25 cellular contexts compared by ENCODE assay signal in the genomic region with DNA sequence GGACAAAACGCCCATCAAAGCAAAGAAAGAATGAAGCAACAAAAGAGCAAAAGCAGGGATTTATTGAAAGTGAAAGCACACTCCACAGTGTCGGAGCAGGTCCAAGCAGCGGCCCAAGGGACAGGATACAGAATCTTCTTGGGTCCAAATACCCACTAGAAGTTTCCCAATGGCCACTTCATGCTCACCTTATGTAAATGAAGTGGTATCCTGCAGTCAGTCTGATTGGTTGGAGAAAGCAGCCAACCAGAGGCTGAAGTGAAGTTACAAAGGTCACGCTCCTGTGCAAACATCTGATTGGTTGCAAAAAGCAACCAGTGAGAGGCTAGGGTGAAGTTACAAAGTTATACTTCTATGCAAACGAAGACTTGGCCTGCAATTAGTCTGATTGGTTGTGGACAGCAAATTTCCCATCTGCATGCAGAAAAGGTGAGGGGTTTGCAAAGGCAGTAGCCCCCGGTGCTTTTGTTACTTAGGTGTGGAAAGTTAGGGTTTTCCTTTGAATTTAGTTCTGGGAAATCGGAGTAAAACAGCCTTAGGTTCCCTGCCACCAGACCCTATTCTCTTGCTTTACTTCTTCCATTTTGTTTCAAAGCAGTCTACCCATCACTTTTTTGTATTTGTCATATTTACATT.
"Had no signal": no experiment of that assay in that cellular context is flagged by ENCODE, and none has a peak within 500 bp of the region (broad histone marks: within the 10 kb centered on the region; RNA-seq: fewer than 3 reads in every experiment).

No MANE protein-coding gene starts in this region.

- H3K27me3 Mint-ChIP-seq: activated CD4-positive, alpha-beta memory T cell treated with anti-CD3 and anti-CD28 coated beads for 36 hours; natural killer cell treated with Interleukin-12 subunit alpha and Interleukin-12 subunit beta and Interleukin-15 and Interleukin-18, amount 100 ng/mL, for 72 hours; stimulated activated memory B cell treated with anti-CD40 and anti-IgM and Interleukin-4, amounts not matched to agents 10 μg/mL and 1 μg/mL and 100 μg/mL, for 72 hours; T-helper 17 cell had no signal

- H3K36me3 Mint-ChIP-seq: activated CD4-positive, alpha-beta memory T cell treated with anti-CD3 and anti-CD28 coated beads for 36 hours; natural killer cell treated with Interleukin-12 subunit alpha and Interleukin-12 subunit beta and Interleukin-15 and Interleukin-18, amount 100 ng/mL, for 72 hours had no signal

- H3K4me1 Mint-ChIP-seq: activated CD4-positive, alpha-beta T cell treated with anti-CD3 and anti-CD28 coated beads, Interleukin-2, amount 10 ng/mL, durations not matched to agents 24 days and 14 days; stimulated activated memory B cell treated with anti-CD40 and anti-IgM and Interleukin-4, amounts not matched to agents 10 μg/mL and 1 μg/mL and 100 μg/mL, for 72 hours had no signal

- H3K4me3 Mint-ChIP-seq: activated CD4-positive, alpha-beta memory T cell treated with anti-CD3 and anti-CD28 coated beads for 36 hours; activated CD4-positive, alpha-beta T cell treated with anti-CD3 and anti-CD28 coated beads, Interleukin-2, amount 10 ng/mL, durations not matched to agents 24 days and 14 days; natural killer cell treated with Interleukin-12 subunit alpha and Interleukin-12 subunit beta and Interleukin-15 and Interleukin-18, amount 100 ng/mL, for 72 hours; stimulated activated memory B cell treated with anti-CD40 and anti-IgM and Interleukin-4, amounts not matched to agents 10 μg/mL and 1 μg/mL and 100 μg/mL, for 72 hours; T-helper 17 cell had no signal

- H3K4me2 ChIP-seq: smooth muscle cell had no signal

- H3K9me3 Mint-ChIP-seq: activated CD4-positive, alpha-beta memory T cell treated with anti-CD3 and anti-CD28 coated beads for 36 hours; activated CD4-positive, alpha-beta T cell treated with anti-CD3 and anti-CD28 coated beads, Interleukin-2, amount 10 ng/mL, durations not matched to agents 24 days and 14 days; natural killer cell treated with Interleukin-12 subunit alpha and Interleukin-12 subunit beta and Interleukin-15 and Interleukin-18, amount 100 ng/mL, for 72 hours; stimulated activated memory B cell treated with anti-CD40 and anti-IgM and Interleukin-4, amounts not matched to agents 10 μg/mL and 1 μg/mL and 100 μg/mL, for 72 hours had no signal

- H3K27ac ChIP-seq: body of pancreas, heart right ventricle, sigmoid colon, upper lobe of right lung had no signal

- H3K4me1 ChIP-seq: body of pancreas, upper lobe of right lung had no signal

- DNase-seq: activated CD4-positive, alpha-beta memory T cell treated with anti-CD3 and anti-CD28 coated beads for 36 hours; activated CD4-positive, alpha-beta T cell treated with anti-CD3 and anti-CD28 coated beads, Interleukin-2, amount 10 ng/mL, durations not matched to agents 24 days and 14 days; activated CD4-positive, CD25-positive, alpha-beta regulatory T cell treated with anti-CD3 and anti-CD28 coated beads, Interleukin-2, amount 50 U/mL, for 72 hours; activated CD8-positive, alpha-beta memory T cell treated with anti-CD3 and anti-CD28 coated beads, Interleukin-2, amount 50 U/mL, for 4 hours; activated gamma-delta T cell; activated naive CD4-positive, alpha-beta T cell treated with anti-CD3 and anti-CD28 coated beads, Interleukin-2, amount 50 U/mL, for 16 hours; activated T-cell treated with anti-CD3 and anti-CD28 coated beads, Interleukin-2, amount 50 U/mL, for 1 hour; body of pancreas; cortex of kidney; foreskin fibroblast; heart right ventricle; mucosa of descending colon; sigmoid colon; stimulated activated CD4-positive, alpha-beta T cell treated with anti-CD3 and anti-CD28 coated beads, Interleukin-1b, Interleukin-23, amount 100 ng/mL, for 48 hours; stimulated activated CD4-positive, alpha-beta T cell treated with anti-CD3 and anti-CD28 coated beads, Interleukin-4, amount 100 ng/mL, for 4 hours; stimulated activated CD8-positive, alpha-beta memory T cell treated with anti-CD3 and anti-CD28 coated beads, Interleukin-4, amount 100 ng/mL, for 48 hours; stomach; T-helper 17 cell; T1000; tibial artery; upper lobe of right lung had no signal

- H3K9me3 ChIP-seq: body of pancreas, heart right ventricle, mucosa of descending colon, sigmoid colon, stomach, tibial artery, upper lobe of right lung had no signal

- H3K4me3 ChIP-seq: body of pancreas, heart right ventricle, lung, mucosa of descending colon, sigmoid colon, smooth muscle cell, tibial artery, upper lobe of right lung had no signal

- H3K27ac Mint-ChIP-seq: activated CD4-positive, alpha-beta memory T cell treated with anti-CD3 and anti-CD28 coated beads for 36 hours; activated CD4-positive, alpha-beta T cell treated with anti-CD3 and anti-CD28 coated beads, Interleukin-2, amount 10 ng/mL, durations not matched to agents 24 days and 14 days; natural killer cell treated with Interleukin-12 subunit alpha and Interleukin-12 subunit beta and Interleukin-15 and Interleukin-18, amount 100 ng/mL, for 72 hours; stimulated activated memory B cell treated with anti-CD40 and anti-IgM and Interleukin-4, amounts not matched to agents 10 μg/mL and 1 μg/mL and 100 μg/mL, for 72 hours; T-helper 17 cell had no signal

- H3K36me3 ChIP-seq: tibial artery, upper lobe of right lung had no signal

- H3K27me3 ChIP-seq: body of pancreas, heart right ventricle, sigmoid colon, stomach, tibial artery, upper lobe of right lung had no signal

- ATAC-seq: body of pancreas; heart right ventricle; mucosa of descending colon; natural killer cell treated with Interleukin-12 subunit alpha and Interleukin-12 subunit beta and Interleukin-15 and Interleukin-18, amount 100 ng/mL, for 72 hours; stimulated activated memory B cell treated with anti-CD40 and anti-IgM and Interleukin-4, amounts not matched to agents 10 μg/mL and 1 μg/mL and 100 μg/mL, for 72 hours; T-helper 17 cell; upper lobe of right lung had no signal
